Comparison of ENCODE assay signal across 27 cellular contexts in genomic region chr1:220425852-220426251, GRCh38.
"Had no signal": no experiment of that assay in that cellular context is flagged by ENCODE, and none has a peak within 500 bp of the region (broad histone marks: within the 10 kb centered on the region; RNA-seq: fewer than 3 reads in every experiment).

No MANE protein-coding gene starts in this region.

- H3K4me3 ChIP-seq: left ventricle myocardium inferior, lung, pancreas, prostate gland, skin epidermis, stomach, suprapubic skin, thoracic aorta, tibial artery, uterus had no signal

- H3K27me3 ChIP-seq: pancreas, stomach, suprapubic skin, tibial artery, uterus had no signal

- H3K36me3 ChIP-seq: left ventricle myocardium inferior, pancreas, prostate gland, stomach, suprapubic skin, thoracic aorta, tibial artery, uterus had no signal

- H3K4me3 Mint-ChIP-seq: naive thymus-derived CD8-positive, alpha-beta T cell; nephron; neural crest cell; stimulated activated naive B cell treated with anti-CD40 and anti-IgM and Interleukin-4, amounts not matched to agents 10 μg/mL and 1 μg/mL and 100 μg/mL, for 72 hours; type B pancreatic cell had no signal

- H3K27ac Mint-ChIP-seq: naive thymus-derived CD8-positive, alpha-beta T cell; nephron; stimulated activated naive B cell treated with anti-CD40 and anti-IgM and Interleukin-4, amounts not matched to agents 10 μg/mL and 1 μg/mL and 100 μg/mL, for 72 hours; type B pancreatic cell had no signal

- H3K27me3 Mint-ChIP-seq: type B pancreatic cell had no signal

- H3K9me3 Mint-ChIP-seq: nephron had no signal

- H3K27ac ChIP-seq: left ventricle myocardium inferior, pancreas, prostate gland, skin epidermis, stomach, suprapubic skin, thoracic aorta, tibial artery, uterus had no signal

- H3K9me3 ChIP-seq: left ventricle myocardium inferior, pancreas, prostate gland, stomach, suprapubic skin, thoracic aorta, tibial artery, uterus had no signal

- ATAC-seq: naive thymus-derived CD8-positive, alpha-beta T cell; pancreas; right cardiac atrium; stimulated activated naive B cell treated with anti-CD40 and anti-IgM and Interleukin-4, amounts not matched to agents 10 μg/mL and 1 μg/mL and 100 μg/mL, for 72 hours; stimulated activated naive CD8-positive, alpha-beta T cell treated with anti-CD3 and anti-CD28 coated beads, Interleukin-15, Interleukin-2, amounts not matched to agents 100 U/mL and 50 U/mL, for 24 hours had no signal

- H3K36me3 Mint-ChIP-seq: naive thymus-derived CD8-positive, alpha-beta T cell; stimulated activated naive B cell treated with anti-CD40 and anti-IgM and Interleukin-4, amounts not matched to agents 10 μg/mL and 1 μg/mL and 100 μg/mL, for 72 hours; type B pancreatic cell had no signal

- H3K4me1 Mint-ChIP-seq: naive thymus-derived CD8-positive, alpha-beta T cell; neural crest cell; stimulated activated naive B cell treated with anti-CD40 and anti-IgM and Interleukin-4, amounts not matched to agents 10 μg/mL and 1 μg/mL and 100 μg/mL, for 72 hours had no signal

- DNase-seq: islet precursor cell; left ventricle myocardium inferior; mesendoderm; midbrain; naive thymus-derived CD8-positive, alpha-beta T cell; nucleus accumbens; pancreas; posterior cingulate gyrus; retina; right cardiac atrium; stimulated activated CD4-positive, alpha-beta T cell treated with anti-CD3 and anti-CD28 coated beads, Interleukin-12 subunit alpha, Interleukin-12 subunit beta, amount 100 ng/mL, for 4 hours; stimulated activated CD4-positive, alpha-beta T cell treated with anti-CD3 and anti-CD28 coated beads, Interleukin-15, amount 100 ng/mL, for 24 hours; stimulated activated CD4-positive, alpha-beta T cell treated with anti-CD3 and anti-CD28 coated beads, Interleukin-2, amount 100 ng/mL, for 24 hours; stimulated activated CD4-positive, alpha-beta T cell treated with anti-CD3 and anti-CD28 coated beads, Interleukin-4, amount 100 ng/mL, for 1 hour; stimulated activated naive B cell treated with anti-CD40 and anti-IgM and Interleukin-4, amounts not matched to agents 10 μg/mL and 1 μg/mL and 100 μg/mL, for 72 hours; stimulated activated naive CD8-positive, alpha-beta T cell treated with anti-CD3 and anti-CD28 coated beads, Interleukin-15, Interleukin-2, amounts not matched to agents 100 U/mL and 50 U/mL, for 24 hours; stomach; tibial artery; uterus had no signal

- H3K4me1 ChIP-seq: left ventricle myocardium inferior, pancreas, prostate gland, stomach, uterus had no signal
